1 cellular context compared by ENCODE assay signal in the genomic region with DNA sequence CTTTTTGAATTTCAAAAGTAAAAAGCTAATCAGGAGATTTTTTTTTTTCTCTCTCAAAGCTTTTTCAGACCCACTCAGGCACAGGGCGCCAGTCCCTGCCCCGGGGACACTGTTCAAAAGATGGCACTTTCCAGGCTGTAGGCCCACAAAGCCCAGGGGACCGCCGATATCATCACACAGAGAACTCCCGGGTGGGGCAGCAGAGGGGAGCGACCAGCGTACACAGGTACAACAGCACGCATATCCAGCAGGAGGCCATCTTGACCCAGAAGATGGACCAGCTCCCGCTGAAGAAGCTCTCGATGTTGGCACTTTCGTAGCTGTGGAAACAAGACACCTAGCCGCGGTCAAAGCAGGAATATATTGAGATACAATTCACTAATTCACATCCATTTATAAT.
TF ChIP-seq lines count a peak whose summit lies in the region.

No MANE protein-coding gene starts in this region.

TF ChIP-seq in GM12878, 131 proteins besides CTCF, POLR2A, EP300 and RAD21:
- TF ChIP-seq RB1 (IDR thresholded peaks at IDR 0.05; ENCODE audit: borderline replicate concordance) (no peak), TBL1XR1 (IDR thresholded peaks at IDR 0.05; ENCODE audit: low read depth, low read length) (no peak), MLLT1 (IDR thresholded peaks at IDR 0.05) (peak; percentile 21; the same call in 1 of the 2 replicates), RELB (IDR thresholded peaks at IDR 0.05; ENCODE audit: low read depth) (no peak), YY1 (IDR thresholded peaks at IDR 0.05; ENCODE audit: low read depth, low read length) (peak; percentile 66), MEF2B (IDR thresholded peaks at IDR 0.05; ENCODE audit: partially characterized antibody, poor library complexity, severe bottlenecking) (peak; percentile 83), SMC3 (IDR thresholded peaks at IDR 0.05; ENCODE audit: borderline replicate concordance, low read length) (peak; percentile 19; the same call in 1 of the 2 replicates), FOXK2 (IDR thresholded peaks at IDR 0.05) (no peak), ZNF384 (IDR thresholded peaks at IDR 0.05; ENCODE audit: borderline replicate concordance, low read depth, low read length) (peak; percentile 33; the same call in 1 of the 2 replicates), SIN3A (IDR thresholded peaks at IDR 0.05; ENCODE audit: low read depth, low read length) (no peak)
- TF ChIP-seq, protein P1, sequence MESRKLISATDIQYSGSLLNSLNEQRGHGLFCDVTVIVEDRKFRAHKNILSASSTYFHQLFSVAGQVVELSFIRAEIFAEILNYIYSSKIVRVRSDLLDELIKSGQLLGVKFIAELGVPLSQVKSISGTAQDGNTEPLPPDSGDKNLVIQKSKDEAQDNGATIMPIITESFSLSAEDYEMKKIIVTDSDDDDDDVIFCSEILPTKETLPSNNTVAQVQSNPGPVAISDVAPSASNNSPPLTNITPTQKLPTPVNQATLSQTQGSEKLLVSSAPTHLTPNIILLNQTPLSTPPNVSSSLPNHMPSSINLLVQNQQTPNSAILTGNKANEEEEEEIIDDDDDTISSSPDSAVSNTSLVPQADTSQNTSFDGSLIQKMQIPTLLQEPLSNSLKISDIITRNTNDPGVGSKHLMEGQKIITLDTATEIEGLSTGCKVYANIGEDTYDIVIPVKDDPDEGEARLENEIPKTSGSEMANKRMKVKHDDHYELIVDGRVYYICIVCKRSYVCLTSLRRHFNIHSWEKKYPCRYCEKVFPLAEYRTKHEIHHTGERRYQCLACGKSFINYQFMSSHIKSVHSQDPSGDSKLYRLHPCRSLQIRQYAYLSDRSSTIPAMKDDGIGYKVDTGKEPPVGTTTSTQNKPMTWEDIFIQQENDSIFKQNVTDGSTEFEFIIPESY (IDR thresholded peaks at IDR 0.05) = no peak
- TF ChIP-seq, protein P2, sequence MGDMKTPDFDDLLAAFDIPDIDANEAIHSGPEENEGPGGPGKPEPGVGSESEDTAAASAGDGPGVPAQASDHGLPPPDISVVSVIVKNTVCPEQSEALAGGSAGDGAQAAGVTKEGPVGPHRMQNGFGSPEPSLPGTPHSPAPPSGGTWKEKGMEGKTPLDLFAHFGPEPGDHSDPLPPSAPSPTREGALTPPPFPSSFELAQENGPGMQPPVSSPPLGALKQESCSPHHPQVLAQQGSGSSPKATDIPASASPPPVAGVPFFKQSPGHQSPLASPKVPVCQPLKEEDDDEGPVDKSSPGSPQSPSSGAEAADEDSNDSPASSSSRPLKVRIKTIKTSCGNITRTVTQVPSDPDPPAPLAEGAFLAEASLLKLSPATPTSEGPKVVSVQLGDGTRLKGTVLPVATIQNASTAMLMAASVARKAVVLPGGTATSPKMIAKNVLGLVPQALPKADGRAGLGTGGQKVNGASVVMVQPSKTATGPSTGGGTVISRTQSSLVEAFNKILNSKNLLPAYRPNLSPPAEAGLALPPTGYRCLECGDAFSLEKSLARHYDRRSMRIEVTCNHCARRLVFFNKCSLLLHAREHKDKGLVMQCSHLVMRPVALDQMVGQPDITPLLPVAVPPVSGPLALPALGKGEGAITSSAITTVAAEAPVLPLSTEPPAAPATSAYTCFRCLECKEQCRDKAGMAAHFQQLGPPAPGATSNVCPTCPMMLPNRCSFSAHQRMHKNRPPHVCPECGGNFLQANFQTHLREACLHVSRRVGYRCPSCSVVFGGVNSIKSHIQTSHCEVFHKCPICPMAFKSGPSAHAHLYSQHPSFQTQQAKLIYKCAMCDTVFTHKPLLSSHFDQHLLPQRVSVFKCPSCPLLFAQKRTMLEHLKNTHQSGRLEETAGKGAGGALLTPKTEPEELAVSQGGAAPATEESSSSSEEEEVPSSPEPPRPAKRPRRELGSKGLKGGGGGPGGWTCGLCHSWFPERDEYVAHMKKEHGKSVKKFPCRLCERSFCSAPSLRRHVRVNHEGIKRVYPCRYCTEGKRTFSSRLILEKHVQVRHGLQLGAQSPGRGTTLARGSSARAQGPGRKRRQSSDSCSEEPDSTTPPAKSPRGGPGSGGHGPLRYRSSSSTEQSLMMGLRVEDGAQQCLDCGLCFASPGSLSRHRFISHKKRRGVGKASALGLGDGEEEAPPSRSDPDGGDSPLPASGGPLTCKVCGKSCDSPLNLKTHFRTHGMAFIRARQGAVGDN (IDR thresholded peaks at IDR 0.05) = peak; percentile 50
